ENCODE assay signal across 14 cellular contexts in the genomic region with DNA sequence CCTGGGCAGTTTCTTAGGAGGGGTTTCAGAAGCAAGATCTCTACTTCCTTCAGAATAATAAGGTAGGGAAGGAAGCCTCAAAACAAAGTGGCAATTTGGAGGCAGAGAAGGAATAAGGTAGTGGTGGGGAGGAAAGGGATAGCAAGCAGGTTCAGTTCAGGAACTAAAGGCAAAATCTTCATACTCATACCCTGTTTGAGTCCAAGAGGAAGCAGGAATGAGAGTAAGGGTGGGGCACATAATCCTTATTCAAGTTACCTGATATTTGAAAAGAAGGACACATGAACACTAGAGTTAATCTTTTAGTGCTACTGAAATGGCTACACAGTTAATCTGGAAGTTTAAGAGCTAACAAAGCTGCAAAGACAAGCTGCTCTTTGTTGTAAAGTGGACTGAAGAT.
"Had no signal": no experiment of that assay in that cellular context is flagged by ENCODE, and none has a peak within 500 bp of the region (broad histone marks: within the 10 kb centered on the region; RNA-seq: fewer than 3 reads in every experiment).

No MANE protein-coding gene starts in this region.

- DNase-seq: activated CD4-positive, alpha-beta T cell treated with anti-CD3 and anti-CD28 coated beads, Interleukin-2, amount 50 U/mL, for 1 hour; activated CD8-positive, alpha-beta memory T cell treated with anti-CD3 and anti-CD28 coated beads, Interleukin-2, amount 10 ng/mL, durations not matched to agents 7 days and 5 days; activated gamma-delta T cell; activated T-cell treated with anti-CD3 and anti-CD28 coated beads, Interleukin-2, amount 50 U/mL, for 48 hours; colonic mucosa; foreskin keratinocyte; heart right ventricle; lower lobe of right lung; retina; SJCRH30; stimulated activated CD4-positive, alpha-beta T cell treated with anti-CD3 and anti-CD28 coated beads, Interleukin-2, amount 100 ng/mL, for 48 hours had no signal

- H3K9me3 Mint-ChIP-seq: natural killer cell treated with Interleukin-12 subunit alpha and Interleukin-12 subunit beta and Interleukin-15 and Interleukin-18, amount 100 ng/mL, for 72 hours; stimulated activated memory B cell treated with anti-CD40 and anti-IgM and Interleukin-4, amounts not matched to agents 10 μg/mL and 1 μg/mL and 100 μg/mL, for 72 hours had no signal

- H3K27ac ChIP-seq: colonic mucosa, foreskin keratinocyte, heart right ventricle, lower lobe of right lung, SJCRH30 had no signal

- H3K9me3 ChIP-seq: adrenal gland, colonic mucosa, heart right ventricle, lower lobe of right lung, SJCRH30 had no signal

- H3K27me3 Mint-ChIP-seq: activated CD8-positive, alpha-beta memory T cell treated with anti-CD3 and anti-CD28 coated beads, Interleukin-2, amount 10 ng/mL, durations not matched to agents 7 days and 5 days; natural killer cell treated with Interleukin-12 subunit alpha and Interleukin-12 subunit beta and Interleukin-15 and Interleukin-18, amount 100 ng/mL, for 72 hours; stimulated activated memory B cell treated with anti-CD40 and anti-IgM and Interleukin-4, amounts not matched to agents 10 μg/mL and 1 μg/mL and 100 μg/mL, for 72 hours had no signal

- H3K4me3 Mint-ChIP-seq: activated CD8-positive, alpha-beta memory T cell treated with anti-CD3 and anti-CD28 coated beads, Interleukin-2, amount 10 ng/mL, durations not matched to agents 7 days and 5 days; natural killer cell treated with Interleukin-12 subunit alpha and Interleukin-12 subunit beta and Interleukin-15 and Interleukin-18, amount 100 ng/mL, for 72 hours; stimulated activated memory B cell treated with anti-CD40 and anti-IgM and Interleukin-4, amounts not matched to agents 10 μg/mL and 1 μg/mL and 100 μg/mL, for 72 hours had no signal

- H3K36me3 ChIP-seq: colonic mucosa had no signal

- H3K27ac Mint-ChIP-seq: activated CD8-positive, alpha-beta memory T cell treated with anti-CD3 and anti-CD28 coated beads, Interleukin-2, amount 10 ng/mL, durations not matched to agents 7 days and 5 days; stimulated activated memory B cell treated with anti-CD40 and anti-IgM and Interleukin-4, amounts not matched to agents 10 μg/mL and 1 μg/mL and 100 μg/mL, for 72 hours had no signal

- H3K4me3 ChIP-seq: adrenal gland, colonic mucosa, heart right ventricle, lower lobe of right lung, SJCRH30 had no signal

- H3K4me1 ChIP-seq: colonic mucosa, foreskin keratinocyte had no signal

- H3K27me3 ChIP-seq: adrenal gland, colonic mucosa, foreskin keratinocyte, heart right ventricle, SJCRH30 had no signal

- ATAC-seq: activated CD8-positive, alpha-beta memory T cell treated with anti-CD3 and anti-CD28 coated beads, Interleukin-2, amount 10 ng/mL, durations not matched to agents 7 days and 5 days; foreskin keratinocyte; heart right ventricle; stimulated activated memory B cell treated with anti-CD40 and anti-IgM and Interleukin-4, amounts not matched to agents 10 μg/mL and 1 μg/mL and 100 μg/mL, for 72 hours had no signal
